Comparison of ENCODE assay signal across 21 cellular contexts in genomic region chrX:154819771-154820341, GRCh38. TPM values are rescaled to one million over a fixed set of nuclear protein-coding genes. Genes with fewer than 3 reads are reported as not detected.
DNase-seq lines count a peak whose midpoint lies in the region; ATAC-seq and TF ChIP-seq lines count a peak whose summit lies in the region.
"Had no signal": no experiment of that assay in that cellular context is flagged by ENCODE, and none has a peak within 500 bp of the region (broad histone marks: within the 10 kb centered on the region; RNA-seq: fewer than 3 reads in every experiment).

No MANE protein-coding gene starts in this region.

- H3K4me1 ChIP-seq in gastroesophageal sphincter: no peaks in the 10 kb centered on the region
- H3K4me1 ChIP-seq: left ventricle myocardium inferior, Peyer's patch, tibial nerve had no signal

- 81 to 85% methylated on average over 5 to 6 of the region's 7 CpGs for WGBS in gastroesophageal sphincter (ENCODE audit: low coverage in 1 of 2), 2 donors

- no peaks in the 10 kb centered on the region for H3K79me2 ChIP-seq in SU-DHL-6 (ENCODE audit: insufficient read depth, low read length)

- DNase-seq in NCI-H748 (lab: John Stamatoyannopoulos, UW; ENCODE audit: unreplicated experiment) (peak; percentile 24), NCI-H748 treated with DMSO at 0.1 percent for 48 hours (lab: John Stamatoyannopoulos, UW) (no peak), NCI-H510A treated with DMSO at 0.1 percent for 48 hours (lab: John Stamatoyannopoulos, UW) (no peak), NCI-H2107 (lab: John Stamatoyannopoulos, UW) (no peak), kidney glomerular epithelial cell (lab: John Stamatoyannopoulos, UW) (no peak)
- DNase-seq: activated CD8-positive, alpha-beta memory T cell treated with anti-CD3 and anti-CD28 coated beads for 24 hours; central memory CD4-positive, alpha-beta T cell; DMS79 treated with DMSO at 0.1 percent for 48 hours; effector memory CD4-positive, alpha-beta T cell; left ventricle myocardium inferior; NCI-H1092; NCI-H510A; ovary; stimulated activated CD4-positive, alpha-beta T cell treated with anti-CD3 and anti-CD28 coated beads, Interleukin-4, amount 100 ng/mL, for 24 hours had no signal

- TF ChIP-seq CTCF in SU-DHL-6 (IDR thresholded peaks at IDR 0.05; ENCODE audit: insufficient read depth, low read length, poor library complexity, severe bottlenecking): no peak
- TF ChIP-seq CTCF in gastroesophageal sphincter (IDR thresholded peaks at IDR 0.05): no peak

- no peak overlapping the region; the same call in 1 of the 2 replicates for H3K9ac ChIP-seq in SU-DHL-6 (ENCODE audit: low read length)

- no peaks in the 10 kb centered on the region for H3K36me3 ChIP-seq in SU-DHL-6 (ENCODE audit: low read length)
- H3K36me3 ChIP-seq in gastroesophageal sphincter: no peaks in the 10 kb centered on the region
- H3K36me3 ChIP-seq: left ventricle myocardium inferior, ovary, Peyer's patch, tibial nerve had no signal

- no peak for TF ChIP-seq POLR2A in gastroesophageal sphincter (IDR thresholded peaks at IDR 0.05)

- peak overlapping the region; percentile 33 for H3K4me2 ChIP-seq in SU-DHL-6 (ENCODE audit: low read depth, low read length, poor library complexity, severe bottlenecking)
- H3K4me2 ChIP-seq: A549 had no signal

- H3K4me3 ChIP-seq in SU-DHL-6 (ENCODE audit: insufficient read depth, low read length, poor library complexity, severe bottlenecking) (no peak overlapping the region), gastroesophageal sphincter (no peak overlapping the region)
- H3K4me3 ChIP-seq: A549, left ventricle myocardium inferior, ovary, Peyer's patch, tibial nerve had no signal

- H3K27me3 ChIP-seq in SU-DHL-6 (ENCODE audit: low read length): no peaks in the 10 kb centered on the region
- no peaks in the 10 kb centered on the region for H3K27me3 ChIP-seq in gastroesophageal sphincter
- H3K27me3 ChIP-seq: ovary, Peyer's patch, tibial nerve had no signal

- H2AFZ ChIP-seq in SU-DHL-6 (ENCODE audit: low read depth, low read length, severe bottlenecking): peak overlapping the region; percentile 56

- no peaks in the 10 kb centered on the region for H4K20me1 ChIP-seq in SU-DHL-6 (ENCODE audit: low read depth, low read length)

- no peak for TF ChIP-seq EP300 in gastroesophageal sphincter (IDR thresholded peaks at IDR 0.05)

- no peak overlapping the region for H3K27ac ChIP-seq in SU-DHL-6 (ENCODE audit: low read depth, low read length)
- H3K27ac ChIP-seq in gastroesophageal sphincter: no peak overlapping the region
- H3K27ac ChIP-seq: A549, left ventricle myocardium inferior, ovary, tibial nerve had no signal

- no peaks in the 10 kb centered on the region for H3K9me3 ChIP-seq in SU-DHL-6 (ENCODE audit: insufficient read depth, low read length)
- H3K9me3 ChIP-seq in gastroesophageal sphincter: no peaks in the 10 kb centered on the region
- H3K9me3 ChIP-seq: A549, left ventricle myocardium inferior, ovary, Peyer's patch, tibial nerve had no signal

- H3F3A ChIP-seq in SU-DHL-6 (ENCODE audit: insufficient read depth): no peaks in the 10 kb centered on the region

- ATAC-seq in HG03378 (IDR thresholded peaks at IDR 0.05; ENCODE audit: unreplicated experiment): peak; percentile 59
- no peak for ATAC-seq in gastroesophageal sphincter
- ATAC-seq: A549 had no signal

- no peaks in the 10 kb centered on the region for H3K9me2 ChIP-seq in SU-DHL-6 (replicated peaks; ENCODE audit: insufficient read depth, low read length)

RNA-seq across cellular contexts. Expression of gene MPP1, which starts 14.6 kb away (rescaled TPM):
- 10 to 100 TPM; 31.0 to 40.5 (median 36.6) TPM for total RNA-seq in gastroesophageal sphincter

RNA-seq across cellular contexts. Expression of gene SMIM9, which starts 14.6 kb away (rescaled TPM):
- total RNA-seq in gastroesophageal sphincter: not detected
- total RNA-seq: fibroblast of lung, left ventricle myocardium inferior, ovary, Peyer's patch, tibial nerve had no signal

RNA-seq across cellular contexts. Expression of gene DKC1, which starts 57.2 kb away (rescaled TPM):
- total RNA-seq in gastroesophageal sphincter: 10 to 100 TPM; 18.4 to 32.8 (median 19.8) TPM
